10 cellular contexts compared by ENCODE assay signal in genomic region chr18:39935598-39935997, GRCh38.
"Had no signal": no experiment of that assay in that cellular context is flagged by ENCODE, and none has a peak within 500 bp of the region (broad histone marks: within the 10 kb centered on the region; RNA-seq: fewer than 3 reads in every experiment).

No MANE protein-coding gene starts in this region.

- H2AFZ ChIP-seq: GM23248 had no signal

- H3K27ac ChIP-seq: GM23248, HL-60 had no signal

- H3K9ac ChIP-seq: GM23248 had no signal

- H3K36me3 ChIP-seq: HAP-1 had no signal

- H3K9me3 ChIP-seq: HAP-1 had no signal

- DNase-seq: GM23248, GOT3, H7, HFFc6, IMR-90 had no signal

- ATAC-seq: HCT116, K562 had no signal

- H3K4me1 ChIP-seq: HAP-1 had no signal

- FAIRE-seq: HTR-8/SVneo, K562 had no signal

- H3K4me3 ChIP-seq: GM23248, HAP-1, K562 had no signal
